ENCODE assay signal across 1 cellular context in the genomic region with DNA sequence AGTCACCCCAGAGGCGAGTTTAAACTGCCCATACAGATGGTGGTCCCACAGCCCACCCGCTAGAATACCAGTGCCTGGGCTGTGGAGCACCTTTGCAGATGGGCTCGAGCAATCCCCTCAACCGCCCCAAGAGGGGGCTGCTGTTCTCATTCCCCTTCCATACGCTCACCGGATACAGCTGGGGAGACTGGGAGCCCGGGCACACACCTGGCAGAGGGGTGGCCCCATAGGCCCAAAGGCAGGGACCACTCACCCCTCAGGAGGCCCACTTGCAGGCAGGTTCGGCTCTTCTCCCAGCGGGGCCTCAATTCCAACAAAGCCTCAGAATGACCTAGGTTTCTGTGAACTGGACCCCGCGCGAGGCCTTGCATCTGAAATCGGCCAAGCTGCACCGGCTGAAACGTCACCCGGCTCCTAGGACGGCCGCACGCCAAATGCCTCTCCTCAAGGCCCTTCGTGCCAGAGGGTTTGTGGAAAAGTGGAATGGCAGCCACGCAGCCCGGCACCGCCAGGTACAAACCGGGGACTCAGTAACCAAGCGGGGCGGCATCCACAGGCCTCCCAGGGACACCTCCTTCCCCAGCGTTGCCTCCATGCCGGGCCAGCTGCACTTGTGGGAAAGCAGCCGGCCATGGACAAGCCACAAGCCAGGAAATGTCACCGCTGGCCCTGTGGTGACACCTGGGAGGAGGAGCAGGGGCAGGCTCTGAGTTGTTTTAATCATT.
TF ChIP-seq lines count a peak whose summit lies in the region.

No MANE protein-coding gene starts in this region.

TF ChIP-seq in GM23338, 12 proteins besides CTCF, POLR2A, EP300 and RAD21 (continued from another document):
- TF ChIP-seq REST (IDR thresholded peaks at IDR 0.05; ENCODE audit: unreplicated experiment): no peak
- TF ChIP-seq, protein P1, sequence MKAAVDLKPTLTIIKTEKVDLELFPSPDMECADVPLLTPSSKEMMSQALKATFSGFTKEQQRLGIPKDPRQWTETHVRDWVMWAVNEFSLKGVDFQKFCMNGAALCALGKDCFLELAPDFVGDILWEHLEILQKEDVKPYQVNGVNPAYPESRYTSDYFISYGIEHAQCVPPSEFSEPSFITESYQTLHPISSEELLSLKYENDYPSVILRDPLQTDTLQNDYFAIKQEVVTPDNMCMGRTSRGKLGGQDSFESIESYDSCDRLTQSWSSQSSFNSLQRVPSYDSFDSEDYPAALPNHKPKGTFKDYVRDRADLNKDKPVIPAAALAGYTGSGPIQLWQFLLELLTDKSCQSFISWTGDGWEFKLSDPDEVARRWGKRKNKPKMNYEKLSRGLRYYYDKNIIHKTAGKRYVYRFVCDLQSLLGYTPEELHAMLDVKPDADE (IDR thresholded peaks at IDR 0.05): no peak
- no peak for TF ChIP-seq ZNF331 (CRISPR knock-in tag; IDR thresholded peaks at IDR 0.05; ENCODE audit: low read depth)
- TF ChIP-seq POLR2AphosphoS5 (IDR thresholded peaks at IDR 0.05; ENCODE audit: low read depth): no peak
- TF ChIP-seq CREB1 (CRISPR knock-in tag; IDR thresholded peaks at IDR 0.05; ENCODE audit: low read depth): no peak
- TF ChIP-seq STAT1 (IDR thresholded peaks at IDR 0.05; ENCODE audit: unreplicated experiment): no peak
- no peak for TF ChIP-seq ZNF114 (CRISPR knock-in tag; IDR thresholded peaks at IDR 0.05)
- no peak for TF ChIP-seq JUNB (IDR thresholded peaks at IDR 0.05; ENCODE audit: unreplicated experiment)
- TF ChIP-seq EZH2 (IDR thresholded peaks at IDR 0.05; ENCODE audit: low read depth, unreplicated experiment): no peak
- TF ChIP-seq NANOG (IDR thresholded peaks at IDR 0.05; ENCODE audit: borderline replicate concordance): no peak
- no peak for TF ChIP-seq EZH2phosphoT487 (IDR thresholded peaks at IDR 0.05; ENCODE audit: unreplicated experiment)
